8 cellular contexts compared by ENCODE assay signal in the genomic region with DNA sequence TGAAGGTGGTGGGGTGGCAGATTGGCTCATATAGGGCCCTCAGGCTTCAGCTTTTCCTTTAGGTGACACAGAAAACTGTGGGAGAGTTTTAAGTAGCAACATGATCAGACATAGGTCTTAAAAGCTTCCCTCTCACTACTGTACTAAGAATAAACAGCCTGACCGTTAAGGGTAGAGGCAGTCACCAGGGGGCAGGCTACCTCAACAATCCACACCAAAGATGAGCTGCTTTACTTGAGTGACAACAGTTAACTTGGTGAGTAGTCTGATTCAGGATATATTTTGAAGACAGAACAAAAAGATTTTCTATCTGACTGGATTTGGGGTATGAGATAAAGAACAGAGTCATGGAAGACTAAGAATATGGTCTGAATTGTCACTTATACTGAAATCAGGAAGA. TPM values are rescaled to one million over a fixed set of nuclear protein-coding genes. Genes with fewer than 3 reads are reported as not detected.
DNase-seq lines count a peak whose midpoint lies in the region; ATAC-seq and TF ChIP-seq lines count a peak whose summit lies in the region.

No MANE protein-coding gene starts in this region.

- H3K9ac ChIP-seq in OCI-LY1 (ENCODE audit: low read length) = no peak overlapping the region

- no peaks in the 10 kb centered on the region for H3K9me2 ChIP-seq in OCI-LY1 (ENCODE audit: low read depth, low read length)

- peak; percentile 39 for DNase-seq in EL
- DNase-seq in activated T-helper 1 cell treated with Interleukin-2 at 50 U/mL for 16 hours (ENCODE audit: low read depth) = peak; percentile 8
- DNase-seq in retinal pigment epithelial cell (ENCODE audit: low read depth) = no peak
- DNase-seq in occipital lobe (lab: John Stamatoyannopoulos, UW) = no peak

- H3K9me3 ChIP-seq in OCI-LY1 (ENCODE audit: low read length) (no peaks in the 10 kb centered on the region), gastroesophageal sphincter (no peaks in the 10 kb centered on the region)

- peaks cover 11% of the 10 kb centered on the region; the same call in 1 of the 2 replicates for H3K79me2 ChIP-seq in OCI-LY1 (ENCODE audit: insufficient read depth, low read length)

- 0% methylated on average over 1 of the region's 1 CpG for WGBS in gastroesophageal sphincter (ENCODE audit: low coverage in 1 of 2), 2 donors

- no peak for TF ChIP-seq POLR2A in gastroesophageal sphincter (IDR thresholded peaks at IDR 0.05)

- H3K4me1 ChIP-seq in OCI-LY1 (ENCODE audit: insufficient read depth, low read length, severe bottlenecking) (no peaks in the 10 kb centered on the region), gastroesophageal sphincter (no peaks in the 10 kb centered on the region)

- ATAC-seq in HG02759 (IDR thresholded peaks at IDR 0.05; ENCODE audit: unreplicated experiment) = peak; percentile 71
- no peak for ATAC-seq in gastroesophageal sphincter
- no peak for ATAC-seq in HG03139 (IDR thresholded peaks at IDR 0.05; ENCODE audit: unreplicated experiment)

- no peak overlapping the region for H2AFZ ChIP-seq in OCI-LY1 (ENCODE audit: low read length)

- no peak overlapping the region for H3K27ac ChIP-seq in OCI-LY1 (ENCODE audit: low read depth, low read length, poor library complexity, severe bottlenecking)
- H3K27ac ChIP-seq in gastroesophageal sphincter = no peak overlapping the region

- no peak for TF ChIP-seq EP300 in gastroesophageal sphincter (IDR thresholded peaks at IDR 0.05)

- TF ChIP-seq CTCF in OCI-LY1 (IDR thresholded peaks at IDR 0.05; ENCODE audit: low read length) (peak; percentile 74; the same call in 1 of the 2 replicates), gastroesophageal sphincter (IDR thresholded peaks at IDR 0.05) (peak; percentile 10 to 52 (median 34)), retinal pigment epithelial cell (conservative IDR thresholded peaks at IDR 0.05; ENCODE audit: low read depth, low read length) (peak; percentile 73)

- no peak overlapping the region for H3K4me2 ChIP-seq in OCI-LY1 (ENCODE audit: low read length)

- H3K36me3 ChIP-seq in OCI-LY1 (ENCODE audit: insufficient read depth, low read length) (peaks cover 96% of the 10 kb centered on the region), gastroesophageal sphincter (peaks cover 0 to 81% of the 10 kb centered on the region in 2 donors)

- H3K27me3 ChIP-seq in OCI-LY1 (ENCODE audit: insufficient read depth, low read length) (no peaks in the 10 kb centered on the region), gastroesophageal sphincter (no peaks in the 10 kb centered on the region)

- no peaks in the 10 kb centered on the region for H4K20me1 ChIP-seq in OCI-LY1 (ENCODE audit: insufficient read depth, low read length)

- H3F3A ChIP-seq in OCI-LY1 (ENCODE audit: insufficient read depth, low read length) = peaks cover 9% of the 10 kb centered on the region

- H3K4me3 ChIP-seq in OCI-LY1 (ENCODE audit: low read depth, low read length, poor library complexity, severe bottlenecking) (no peak overlapping the region), gastroesophageal sphincter (no peak overlapping the region), retinal pigment epithelial cell (ENCODE audit: low read length) (no peak overlapping the region)

RNA-seq across cellular contexts. Expression of a gene that starts 53.7 kb away (rescaled TPM):
- total RNA-seq in gastroesophageal sphincter (10 to 100 TPM; 17.7 to 34.1 (median 24.7) TPM), occipital lobe (47.1 TPM)

Comparison
In these comparisons a context has a peak if more than half of its experiments do, and no peak if none do; other contexts are left out.
1. DNase-seq: peak in EL (single experiment) and activated T-helper 1 cell treated with Interleukin-2 at 50 U/mL for 16 hours (single experiment); none in retinal pigment epithelial cell (single experiment) and occipital lobe (single experiment).
2. Peak in every context shown above with its lines, with median percentiles within 50 percentile points of each other: CTCF ChIP-seq.